Comparison of ENCODE assay signal across 18 cellular contexts in genomic region chr5:124297826-124298225, GRCh38.
DNase-seq lines count a peak whose midpoint lies in the region; ATAC-seq and TF ChIP-seq lines count a peak whose summit lies in the region.
"Had no signal": no experiment of that assay in that cellular context is flagged by ENCODE, and none has a peak within 500 bp of the region (broad histone marks: within the 10 kb centered on the region; RNA-seq: fewer than 3 reads in every experiment).

No MANE protein-coding gene starts in this region.

- H3K4me3 ChIP-seq in MG63 (no peak overlapping the region), fibroblast of the aortic adventitia (ENCODE audit: low read depth, low read length) (no peak overlapping the region), colonic mucosa (no peak overlapping the region)
- H3K4me3 ChIP-seq: A549, HAP-1 had no signal

- H3K9me3 ChIP-seq in MG63 = no peaks in the 10 kb centered on the region
- H3K9me3 ChIP-seq in colonic mucosa = no peaks in the 10 kb centered on the region
- H3K9me3 ChIP-seq: A549, BE2C, HAP-1 had no signal

- TF ChIP-seq CTCF in fibroblast of the aortic adventitia (IDR thresholded peaks at IDR 0.05; ENCODE audit: insufficient read depth, low read length) (no peak), colonic mucosa (IDR thresholded peaks at IDR 0.05) (no peak)

- no peaks in the 10 kb centered on the region for H3K36me3 ChIP-seq in MG63
- no peaks in the 10 kb centered on the region for H3K36me3 ChIP-seq in colonic mucosa
- H3K36me3 ChIP-seq: BE2C, HAP-1 had no signal

- intact Hi-C loops in colonic mucosa (cut with DNase I) = no loop called here

- ATAC-seq in HG03354 (IDR thresholded peaks at IDR 0.05; ENCODE audit: poor library complexity, severe bottlenecking, unreplicated experiment) = no peak
- ATAC-seq in HG03432 (IDR thresholded peaks at IDR 0.05; ENCODE audit: unreplicated experiment) = no peak
- ATAC-seq: A549, HepG2 had no signal

- DNase-seq in MG63 (peak; percentile 41), astrocyte of the hippocampus (ENCODE audit: low read depth, low spot score) (peak; percentile 21), fibroblast of the aortic adventitia (ENCODE audit: low read depth) (peak; percentile 8), colonic mucosa (no peak), NCI-H510A (lab: John Stamatoyannopoulos, UW) (no peak)
- DNase-seq: BE2C; CD4-positive, alpha-beta memory T cell; DMS153; DMS79 treated with DMSO at 0.1 percent for 48 hours; EL; GOT3; HFFc6 had no signal

- H3K27me3 ChIP-seq in MG63 = no peaks in the 10 kb centered on the region
- no peaks in the 10 kb centered on the region for H3K27me3 ChIP-seq in colonic mucosa
- H3K27me3 ChIP-seq: BE2C had no signal

- no peaks in the 10 kb centered on the region for H3K4me1 ChIP-seq in colonic mucosa
- H3K4me1 ChIP-seq: A549, BE2C, HAP-1 had no signal

- H3K9ac ChIP-seq in colonic mucosa (ENCODE audit: low read depth in 2 of 2, low read length in 2 of 2) = no peak overlapping the region

- H3K27ac ChIP-seq in colonic mucosa = no peak overlapping the region
- H3K27ac ChIP-seq: A549, C4-2B had no signal

Comparison
In these comparisons a context has a peak if more than half of its experiments do, and no peak if none do; other contexts are left out.
1. DNase-seq: peak in MG63 (single experiment), astrocyte of the hippocampus (single experiment) and fibroblast of the aortic adventitia (single experiment); none in colonic mucosa (single experiment) and NCI-H510A (single experiment).